ENCODE assay signal across 21 cellular contexts in the genomic region with DNA sequence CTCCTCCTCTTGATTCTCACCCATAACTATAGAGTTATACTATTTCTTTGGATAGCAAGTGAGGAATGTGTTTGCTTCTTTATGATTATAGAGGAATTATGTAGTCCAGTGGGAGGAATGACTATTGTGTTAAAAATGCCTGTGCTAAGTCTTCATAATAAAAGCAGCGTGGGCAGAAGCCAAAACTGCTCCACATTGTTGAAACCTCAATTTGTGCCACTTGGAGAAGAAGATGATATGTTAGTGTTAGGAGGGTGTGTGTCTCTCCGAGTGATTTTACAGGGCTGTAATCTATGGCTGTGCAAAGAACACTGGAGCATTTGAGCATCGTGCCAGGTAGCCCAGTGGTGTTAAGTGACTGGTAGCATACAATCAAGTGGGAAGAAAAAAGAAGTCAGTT.
DNase-seq lines count a peak whose midpoint lies in the region; ATAC-seq and TF ChIP-seq lines count a peak whose summit lies in the region.
"Had no signal": no experiment of that assay in that cellular context is flagged by ENCODE, and none has a peak within 500 bp of the region (broad histone marks: within the 10 kb centered on the region; RNA-seq: fewer than 3 reads in every experiment).

No MANE protein-coding gene starts in this region.

- WGBS in GM23248 (ENCODE audit: low coverage in 1 of 2, low lambda C conversion rate in 2 of 2, missing lambda C conversion rate in 2 of 2), 2 experiments, result 13 to 15% methylated on average over 3 of the region's 3 CpGs
- 66% methylated on average over 3 of the region's 3 CpGs for WGBS in suprapubic skin

- peak; percentile 70 for DNase-seq in AG10803 (ENCODE audit: low read depth)
- peak; percentile 83 for DNase-seq in GM23248
- peak; percentile 9 for DNase-seq in brain microvascular endothelial cell
- peak; percentile 42 for DNase-seq in myocyte (ENCODE audit: low read depth)
- no peak for DNase-seq in suprapubic skin (ENCODE audit: low spot score in 2 of 2)
- no peak for DNase-seq in lower lobe of right lung
- DNase-seq: activated CD8-positive, alpha-beta memory T cell treated with anti-CD3 and anti-CD28 coated beads, Interleukin-2, amount 10 ng/mL, durations not matched to agents 7 days and 5 days; activated gamma-delta T cell; aorta; Caco-2; colonic mucosa; glutamatergic neuron; IMR-90; NCI-H69; OCI-M1; stimulated activated CD4-positive, alpha-beta T cell treated with anti-CD3 and anti-CD28 coated beads, Interleukin-4, amount 100 ng/mL, for 24 hours; stimulated activated CD8-positive, alpha-beta memory T cell treated with anti-CD3 and anti-CD28 coated beads, Interleukin-4, amount 100 ng/mL, for 48 hours had no signal

- H3K9ac ChIP-seq in GM23248, result no peak overlapping the region; the same call in 1 of the 2 replicates

- no peak for TF ChIP-seq POLR2A in suprapubic skin (IDR thresholded peaks at IDR 0.05)

- peaks cover 5% of the 10 kb centered on the region; the same call in 1 of the 2 replicates for H3K79me2 ChIP-seq in GM23248 (ENCODE audit: insufficient read depth)

- H3K27ac ChIP-seq in GM23248 (peak overlapping the region; percentile 32), brain microvascular endothelial cell (no peak overlapping the region), suprapubic skin (no peak overlapping the region), lower lobe of right lung (no peak overlapping the region)
- H3K27ac ChIP-seq: colonic mucosa, neutrophil, thoracic aorta had no signal

- H3K9me2 ChIP-seq in GM23248 (ENCODE audit: insufficient read depth), result no peaks in the 10 kb centered on the region

- peaks cover 17% of the 10 kb centered on the region for H3F3A ChIP-seq in GM23248 (ENCODE audit: insufficient read depth)

- no peaks in the 10 kb centered on the region for H3K27me3 ChIP-seq in GM23248 (replicated peaks; ENCODE audit: insufficient read depth)
- no peaks in the 10 kb centered on the region for H3K27me3 ChIP-seq in brain microvascular endothelial cell (replicated peaks)
- H3K27me3 ChIP-seq in suprapubic skin, result no peaks in the 10 kb centered on the region
- H3K27me3 ChIP-seq in lower lobe of right lung (ENCODE audit: low read depth), result no peaks in the 10 kb centered on the region
- H3K27me3 ChIP-seq: colonic mucosa, neutrophil had no signal

- H3K4me1 ChIP-seq in GM23248 (ENCODE audit: insufficient read depth) (peaks cover 20% of the 10 kb centered on the region), suprapubic skin (no peaks in the 10 kb centered on the region), lower lobe of right lung (no peaks in the 10 kb centered on the region)
- H3K4me1 ChIP-seq: colonic mucosa had no signal

- TF ChIP-seq CTCF in AG10803 (conservative IDR thresholded peaks at IDR 0.05; ENCODE audit: low read length) (no peak), brain microvascular endothelial cell (IDR thresholded peaks at IDR 0.05; ENCODE audit: low read depth, low read length, missing control alignments) (no peak), suprapubic skin (IDR thresholded peaks at IDR 0.05) (no peak), lower lobe of right lung (IDR thresholded peaks at IDR 0.05) (no peak)

- no peak for TF ChIP-seq EP300 in suprapubic skin (IDR thresholded peaks at IDR 0.05)

- no peaks in the 10 kb centered on the region for H4K20me1 ChIP-seq in GM23248 (ENCODE audit: insufficient read depth)

- peak overlapping the region; percentile 18; the same call in 1 of the 2 replicates for H2AFZ ChIP-seq in GM23248

- no peak overlapping the region for H3K4me3 ChIP-seq in AG10803 (ENCODE audit: low read length)
- peak overlapping the region; percentile 36 for H3K4me3 ChIP-seq in GM23248
- H3K4me3 ChIP-seq in brain microvascular endothelial cell (ENCODE audit: low read depth, low read length), result no peak overlapping the region
- no peak overlapping the region for H3K4me3 ChIP-seq in suprapubic skin
- H3K4me3 ChIP-seq in lower lobe of right lung, result no peak overlapping the region
- H3K4me3 ChIP-seq: colonic mucosa, thoracic aorta had no signal

- H3K9me3 ChIP-seq in GM23248 (ENCODE audit: low read depth), result no peaks in the 10 kb centered on the region
- H3K9me3 ChIP-seq in suprapubic skin, result no peaks in the 10 kb centered on the region
- no peaks in the 10 kb centered on the region for H3K9me3 ChIP-seq in lower lobe of right lung
- H3K9me3 ChIP-seq: Caco-2, colonic mucosa, neutrophil, thoracic aorta had no signal

- intact Hi-C loops in lower lobe of right lung (cut with DNase I), result no loop called here

- in situ Hi-C loops in GM23248 (cut with MboI), result no loop called here
- in situ Hi-C loops in brain microvascular endothelial cell (cut with HindIII; ENCODE audit: low pct_ligation_motif_present, low sequenced_read_pairs), result no loop called here

- ATAC-seq in lower lobe of right lung (no peak), GM19395 (IDR thresholded peaks at IDR 0.05; ENCODE audit: unreplicated experiment) (no peak), HG03439 (IDR thresholded peaks at IDR 0.05; ENCODE audit: unreplicated experiment) (no peak)
- ATAC-seq: activated CD8-positive, alpha-beta memory T cell treated with anti-CD3 and anti-CD28 coated beads, Interleukin-2, amount 10 ng/mL, durations not matched to agents 7 days and 5 days had no signal

- peak overlapping the region; percentile 63 for H3K4me2 ChIP-seq in GM23248 (ENCODE audit: unreplicated experiment)

- H3K36me3 ChIP-seq in GM23248 (ENCODE audit: low read depth) (no peaks in the 10 kb centered on the region), brain microvascular endothelial cell (replicated peaks) (no peaks in the 10 kb centered on the region), suprapubic skin (no peaks in the 10 kb centered on the region), lower lobe of right lung (no peaks in the 10 kb centered on the region)
- H3K36me3 ChIP-seq: colonic mucosa, neutrophil, thoracic aorta had no signal

Comparison
In these comparisons a context has a peak if more than half of its experiments do, and no peak if none do; other contexts are left out.
1. DNase-seq: peak in AG10803 (single experiment), GM23248 (single experiment), brain microvascular endothelial cell (single experiment) and myocyte (single experiment); none in suprapubic skin (0 of 2) and lower lobe of right lung (single experiment).